Comparison of ENCODE assay signal across 26 cellular contexts in genomic region chr6:163694988-163695942, GRCh38.
DNase-seq lines count a peak whose midpoint lies in the region; ATAC-seq, FAIRE-seq and TF ChIP-seq lines count a peak whose summit lies in the region.
"Had no signal": no experiment of that assay in that cellular context is flagged by ENCODE, and none has a peak within 500 bp of the region (broad histone marks: within the 10 kb centered on the region; RNA-seq: fewer than 3 reads in every experiment).

No MANE protein-coding gene starts in this region.

- TF ChIP-seq CTCF in bronchial epithelial cell (IDR thresholded peaks at IDR 0.05; ENCODE audit: insufficient read depth, low read length, severe bottlenecking) = no peak

- peak; percentile 60 for ATAC-seq in GM21360 (IDR thresholded peaks at IDR 0.05; ENCODE audit: unreplicated experiment)
- no peak for ATAC-seq in GM19328 (IDR thresholded peaks at IDR 0.05; ENCODE audit: unreplicated experiment)
- ATAC-seq: activated CD8-positive, alpha-beta memory T cell treated with anti-CD3 and anti-CD28 coated beads, Interleukin-2, amount 10 ng/mL, durations not matched to agents 7 days and 5 days; GM23338 had no signal

- DNase-seq in NCI-H146 (lab: John Stamatoyannopoulos, UW) = peak; percentile 82
- peak; percentile 1 for DNase-seq in bronchial epithelial cell (ENCODE audit: low read depth)
- peak; percentile 66 for DNase-seq in retina
- DNase-seq in Kasumi-1 (lab: John Stamatoyannopoulos, UW) = no peak
- no peak for DNase-seq in foreskin melanocyte
- DNase-seq in hepatic stellate cell (ENCODE audit: low spot score) = no peak
- DNase-seq: activated CD4-positive, alpha-beta T cell treated with anti-CD3 and anti-CD28 coated beads for 4 hours; activated CD8-positive, alpha-beta memory T cell treated with anti-CD3 and anti-CD28 coated beads, Interleukin-2, amount 10 ng/mL, durations not matched to agents 7 days and 5 days; activated naive CD4-positive, alpha-beta T cell treated with anti-CD3 and anti-CD28 coated beads, Interleukin-2, amount 50 U/mL, for 16 hours; cerebellar nuclear complex; COR-L47; DND-41; effector CD4-positive, alpha-beta T cell; erythroblast; KG1; NCI-H1048; NCI-H2029 treated with DMSO at 0.1 percent for 48 hours; NCI-H345; occipital lobe; stomach had no signal

- no peak for FAIRE-seq in bronchial epithelial cell (lab: Jason Lieb, UNC)
- FAIRE-seq: astrocyte, RCC 7860 had no signal

- H3K27me3 ChIP-seq in bronchial epithelial cell (ENCODE audit: control insufficient read depth, insufficient read depth, low read length) = no peaks in the 10 kb centered on the region
- H3K27me3 ChIP-seq: stomach, tibial nerve had no signal

- no peak overlapping the region for H3K4me3 ChIP-seq in bronchial epithelial cell (ENCODE audit: low read depth, low read length)
- H3K4me3 ChIP-seq: GM23338, stomach, tibial nerve had no signal

- no peaks in the 10 kb centered on the region for H3K36me3 ChIP-seq in bronchial epithelial cell (ENCODE audit: control insufficient read depth, insufficient read depth, low read length)
- H3K36me3 ChIP-seq: stomach, tibial nerve had no signal

Comparison
In these comparisons a context has a peak if more than half of its experiments do, and no peak if none do; other contexts are left out.
1. DNase-seq: peak in NCI-H146 (single experiment), bronchial epithelial cell (single experiment) and retina (single experiment); none in Kasumi-1 (0 of 2), foreskin melanocyte (single experiment) and hepatic stellate cell (single experiment).